ENCODE assay signal across 8 cellular contexts in the genomic region with DNA sequence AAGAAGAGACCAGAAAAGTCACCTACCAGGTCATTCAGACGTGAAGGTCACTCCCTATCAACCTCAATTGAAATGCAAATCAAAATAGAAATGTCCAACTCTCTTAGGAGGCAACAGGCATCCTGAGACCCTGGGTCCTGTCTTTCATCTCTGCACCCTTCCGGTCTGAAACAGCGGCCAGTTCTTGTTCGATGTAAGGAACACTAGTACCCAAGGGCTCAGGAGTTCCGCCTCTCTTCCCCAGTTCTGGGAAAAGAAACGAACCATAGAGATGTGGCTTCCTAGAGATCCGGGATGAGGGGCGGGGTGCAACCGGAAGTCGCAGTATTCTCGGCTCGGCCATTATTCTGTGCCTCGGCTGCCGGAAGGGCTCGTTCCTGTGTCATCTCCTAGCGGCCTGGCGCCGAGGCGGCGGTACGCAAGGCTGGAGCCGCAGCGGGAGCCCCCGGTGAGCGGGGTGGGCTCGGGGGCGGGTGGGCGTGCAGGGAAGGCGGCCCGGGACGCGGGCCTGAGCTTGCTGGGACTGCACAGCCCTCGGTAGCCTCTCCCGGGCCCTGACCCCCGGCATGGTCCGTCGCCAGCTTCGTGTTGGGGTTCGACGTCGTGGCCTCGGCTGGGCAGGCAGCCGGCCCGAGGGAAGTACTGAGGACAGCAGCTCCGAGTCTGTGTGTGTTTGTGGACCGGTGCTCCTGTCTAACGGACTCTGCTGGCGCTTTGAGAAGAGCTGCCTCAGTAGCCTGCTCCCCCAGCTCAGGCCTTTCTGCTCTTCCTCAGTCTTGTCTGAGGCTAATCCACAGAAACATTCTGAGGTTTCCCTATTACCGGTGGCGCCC. TPM values are rescaled to one million over a fixed set of nuclear protein-coding genes. Genes with fewer than 3 reads are reported as not detected.
A peak's percentile ranks its signal among the peaks of the same experiment; 100 is the strongest.
DNase-seq lines count a peak whose midpoint lies in the region; ATAC-seq and TF ChIP-seq lines count a peak whose summit lies in the region.

A gene (plus strand): TSS at position 341 of the 833 bp plus-strand sequence. CDS start 4,119 bp downstream, outside the sequence.

- H3K27me3 ChIP-seq in GM06990 (replicated peaks; ENCODE audit: control insufficient read depth, insufficient read depth, low read length) (no peaks in the 10 kb centered on the region), HCT116 (ENCODE audit: insufficient read depth, low read length) (no peaks in the 10 kb centered on the region), heart left ventricle (no peaks in the 10 kb centered on the region), trophoblast cell (ENCODE audit: insufficient read depth, low read length) (no peaks in the 10 kb centered on the region), transverse colon (no peaks in the 10 kb centered on the region)

- WGBS in heart left ventricle, 4 donors = 0 to 1% (median 1%) methylated on average over 24 to 50 of the region's 50 CpGs
- no CpG with 5 or more reads among the region's 50 CpGs for WGBS in trophoblast cell (ENCODE audit: extremely low coverage, insufficient coverage, insufficient read length)
- WGBS in transverse colon (ENCODE audit: low coverage in 1 of 2), 2 donors = 0% methylated on average over 42 of the region's 50 CpGs; no CpG with 5 or more reads in 1 of the 2 donors

- H3K4me1 ChIP-seq in HCT116 (ENCODE audit: control insufficient read depth in 1 of 2, insufficient read depth in 2 of 2, low read length in 2 of 2) (peaks cover 2 to 15% of the 10 kb centered on the region in 2 experiments; a peak in 3 of 4 replicates), heart left ventricle (peaks cover 0 to 41% (median 25%) of the 10 kb centered on the region in 12 donors), trophoblast cell (ENCODE audit: control insufficient read depth in 1 of 2, insufficient read depth in 2 of 2, low read length in 2 of 2) (no peaks in the 10 kb centered on the region), transverse colon (peaks cover 0 to 27% (median 15%) of the 10 kb centered on the region in 4 donors)

- in situ Hi-C loops in transverse colon (cut with MboI; ENCODE audit: low pct_ligation_motif_present in 1 of 4, low pct_unique_long_range_greater_than_20kb in 1 of 4, low sequenced_read_pairs in 3 of 4) = no loop called here

- H3K27ac ChIP-seq in HCT116 (ENCODE audit: low read depth, low read length) (peak within 1 kb of the TSS; percentile 66), heart left ventricle (peak within 1 kb of the TSS; percentile 75 to 97 (median 93)), trophoblast cell (ENCODE audit: low read depth, low read length) (peak within 1 kb of the TSS; percentile 68), transverse colon (peak within 1 kb of the TSS; percentile 82 to 92 (median 90))

- H3K9ac ChIP-seq in HCT116 (ENCODE audit: low read length) = peak within 1 kb of the TSS; percentile 74
- H3K9ac ChIP-seq in trophoblast cell (ENCODE audit: low read length) = peak within 1 kb of the TSS; percentile 67

- TF ChIP-seq EP300 in transverse colon (IDR thresholded peaks at IDR 0.05; ENCODE audit: low read depth) = no peak

- H3K4ac ChIP-seq in trophoblast cell (ENCODE audit: low read depth, low read length) = peak within 1 kb of the TSS; percentile 81

- no peak within 1 kb of the TSS for H3K23ac ChIP-seq in trophoblast cell (ENCODE audit: low read length)

- peak within 1 kb of the TSS; percentile 92 for H3K14ac ChIP-seq in trophoblast cell (ENCODE audit: low read length)

- H3K9me3 ChIP-seq in HCT116 (ENCODE audit: control insufficient read depth in 1 of 2, insufficient read depth in 1 of 2, low read depth in 1 of 2, low read length in 2 of 2) (no peaks in the 10 kb centered on the region), heart left ventricle (no peaks in the 10 kb centered on the region), trophoblast cell (ENCODE audit: insufficient read depth, low read depth, low read length) (peaks cover 2% of the 10 kb centered on the region), transverse colon (no peaks in the 10 kb centered on the region)

- peak within 1 kb of the TSS; percentile 95 for H4K8ac ChIP-seq in trophoblast cell (ENCODE audit: low read depth, low read length)

- intact Hi-C loops in HCT116 (cut with micrococcal nuclease) (loop anchor here (1.0 to 10.0 kb wide), 4 partner anchors 23 to 300 kb away; a partner anchor contains a TSS), heart left ventricle (cut with DNase I) (loop anchor here in 3 of 10 donors (1.0 to 10.0 kb wide), 5 partner anchors 87 to 300 kb away; a partner anchor contains a TSS), transverse colon (cut with DNase I; ENCODE audit: low total_unique reads) (no loop called here)

- H3K4me2 ChIP-seq in HCT116 (ENCODE audit: low read length) (peak within 1 kb of the TSS; percentile 89), trophoblast cell (ENCODE audit: low read length) (peak within 1 kb of the TSS; percentile 73)

- CTCF ChIA-PET in HCT116 (lab: Charles Lee) = no interaction called here

- peak within 1 kb of the TSS; percentile 76 for H3K4me3 ChIP-seq in GM06990 (replicated peaks; ENCODE audit: low read depth, low read length)
- peak within 1 kb of the TSS; percentile 87 to 90 for H3K4me3 ChIP-seq in HCT116 (replicated peaks in 1 of 2; ENCODE audit: low read depth in 1 of 2, low read length in 2 of 2)
- H3K4me3 ChIP-seq in heart left ventricle = peak within 1 kb of the TSS; percentile 70 to 96 (median 92)
- H3K4me3 ChIP-seq in trophoblast cell (ENCODE audit: low read depth, low read length) = peak within 1 kb of the TSS; percentile 87
- peak within 1 kb of the TSS; percentile 64 to 86 (median 72) for H3K4me3 ChIP-seq in transverse colon

- ATAC-seq in HCT116 (peak; percentile 96), heart left ventricle (peak; percentile 95 to 99 (median 98))

- peak within 1 kb of the TSS; percentile 87 for H2AK5ac ChIP-seq in trophoblast cell (ENCODE audit: low read length)

- peaks cover 6% of the 10 kb centered on the region for H3K79me1 ChIP-seq in trophoblast cell (ENCODE audit: low read length)

- H3K18ac ChIP-seq in trophoblast cell (ENCODE audit: low read length) = peak within 1 kb of the TSS; percentile 90

- no TSS peak for BruUV-seq in HCT116 (replicated peaks; lab: Mats Ljungman, UMichigan)

- RAD21 ChIA-PET in HCT116 (lab: Charles Lee; ENCODE audit: low non-redundant PET in 1 of 2, low total read pairs in 2 of 2, uncharacterized antibody in 2 of 2, unreplicated experiment in 2 of 2) = interaction anchor here in 1 of 2 experiments (0.6 kb wide), 1 partner anchor 1898 kb away, joined by 3 read pairs; no protein-coding TSS in a partner anchor

- H2AFZ ChIP-seq in HCT116 (ENCODE audit: low read depth, low read length, poor library complexity, severe bottlenecking) (peak within 1 kb of the TSS; percentile 91), trophoblast cell (ENCODE audit: insufficient read depth, low read length, poor library complexity) (peak within 1 kb of the TSS; percentile 96)

- TF ChIP-seq RAD21 in HCT116 (IDR thresholded peaks at IDR 0.05; ENCODE audit: low read depth) = no peak

- no peaks in the 10 kb centered on the region for H4K20me1 ChIP-seq in HCT116 (ENCODE audit: insufficient read depth)

- H3K79me2 ChIP-seq in HCT116 (ENCODE audit: insufficient read depth, low read length) (peaks cover 47% of the 10 kb centered on the region), trophoblast cell (ENCODE audit: control insufficient read depth, insufficient read depth, low read length, poor library complexity) (peaks cover 3% of the 10 kb centered on the region)

- POLR2A ChIA-PET in HCT116 (lab: Charles Lee) = interaction anchor here (1.1 to 1.2 kb wide), 2 partner anchors 9 to 24 kb away, joined by 3 to 5 read pairs; a partner anchor contains a TSS

- H2BK5ac ChIP-seq in trophoblast cell (ENCODE audit: low read depth, low read length, poor library complexity) = peak within 1 kb of the TSS; percentile 55

- H4K91ac ChIP-seq in trophoblast cell (ENCODE audit: low read depth, low read length) = peak within 1 kb of the TSS; percentile 76

- H3K9me2 ChIP-seq in HCT116 (ENCODE audit: insufficient read depth) = no peaks in the 10 kb centered on the region

- peak within 1 kb of the TSS; percentile 33 for H2BK120ac ChIP-seq in trophoblast cell (ENCODE audit: insufficient read depth, low read length, poor library complexity)

- peak within 1 kb of the TSS; percentile 97 for H4K12ac ChIP-seq in trophoblast cell (ENCODE audit: low read depth, low read length)

- no peak for TF ChIP-seq CTCF in GM06990 (IDR thresholded peaks at IDR 0.05; ENCODE audit: insufficient read depth, low read length, poor library complexity, severe bottlenecking)
- TF ChIP-seq CTCF in HCT116 (IDR thresholded peaks at IDR 0.05 in 2 of 3, conservative IDR thresholded peaks at IDR 0.05 in 1 of 3; ENCODE audit: borderline replicate concordance in 1 of 3, insufficient read depth in 1 of 3, low read depth in 2 of 3, low read length in 2 of 3) = no peak
- peak in 4 of 12 donors; percentile 11 to 52 (median 38) for TF ChIP-seq CTCF in heart left ventricle (IDR thresholded peaks at IDR 0.05)
- peak in 2 of 5 experiments; percentile 10 to 17 for TF ChIP-seq CTCF in transverse colon (IDR thresholded peaks at IDR 0.05)

- H3K36me3 ChIP-seq in GM06990 (ENCODE audit: control insufficient read depth, insufficient read depth, low read length) (peaks cover 2% of the 10 kb centered on the region), HCT116 (ENCODE audit: control insufficient read depth in 1 of 2, insufficient read depth in 2 of 2, low read length in 2 of 2) (peaks cover 0 to 9% of the 10 kb centered on the region in 2 experiments; a peak in 1 of 4 replicates), heart left ventricle (peaks cover 0 to 14% (median 9%) of the 10 kb centered on the region in 9 donors), trophoblast cell (ENCODE audit: control insufficient read depth in 1 of 2, insufficient read depth in 2 of 2, low read length in 2 of 2) (peaks cover 6 to 7% of the 10 kb centered on the region in 2 experiments), transverse colon (peaks cover 0 to 10% (median 0%) of the 10 kb centered on the region in 4 donors)

- TF ChIP-seq POLR2A in HCT116 (IDR thresholded peaks at IDR 0.05; ENCODE audit: borderline replicate concordance, extremely low read depth, insufficient read depth, insufficient read length) (peak; percentile 78), heart left ventricle (IDR thresholded peaks at IDR 0.05) (peak in 1 of 2 donors; percentile 43), transverse colon (IDR thresholded peaks at IDR 0.05) (peak; percentile 52)

- H2BK12ac ChIP-seq in trophoblast cell (ENCODE audit: low read length) = peak within 1 kb of the TSS; percentile 38

- DNase-seq in GM06990 (ENCODE audit: extremely low read depth, insufficient read length) (peak; percentile 73), HCT116 (ENCODE audit: low read depth, low spot score) (peak; percentile 90), NAMALWA (ENCODE audit: low spot score) (peak; percentile 66), SKM-1 treated with dmso at 0.1 percent for 144 hours (lab: John Stamatoyannopoulos, UW; ENCODE audit: unreplicated experiment) (peak; percentile 64), heart left ventricle (peak; percentile 89 to 93 (median 90)), trophoblast cell (peak; percentile 31 to 48), transverse colon (peak; percentile 87)
- peak; percentile 12 for DNase-seq in activated naive CD8-positive, alpha-beta T cell treated with anti-CD3 and anti-CD28 coated beads, Interleukin-2, amount 50 U/mL, for 16 hours (ENCODE audit: low read depth, low spot score)

RNA-seq across cellular contexts. Expression of the gene that starts here (rescaled TPM):
- total RNA-seq in HCT116 (2021; ENCODE audit: unreplicated experiment) = 16.5 TPM
- 6.1 and 8.2 TPM in 2 replicates for polyA plus RNA-seq in HCT116 (2012)
- total RNA-seq in heart left ventricle = 10 to 100 TPM in 8 of 9 donors, 1 to 10 TPM in 1; 7.8 to 16.4 (median 11.9) TPM
- polyA plus RNA-seq in heart left ventricle = 1 to 10 TPM; 6.6 to 7.7 TPM
- 12.3 and 13.1 TPM in 2 replicates for polyA plus RNA-seq in trophoblast cell (2013)
- total RNA-seq in transverse colon = 10 to 100 TPM in 3 of 4 donors, 1 to 10 TPM in 1; 8.2 to 19.8 (median 12.4) TPM

Comparison
In these comparisons a context has a peak if more than half of its experiments do, and no peak if none do; other contexts are left out.
1. Peak in every context shown above with its lines: DNase-seq, ATAC-seq, H3K4me3 ChIP-seq and H3K27ac ChIP-seq.
2. DNase-seq: peak in every context shown above with its lines; median percentile 90 in HCT116; 90 in heart left ventricle; 87 in transverse colon; 73 in GM06990; 66 in NAMALWA; 64 in SKM-1 treated with dmso at 0.1 percent for 144 hours; 40 in trophoblast cell; 12 in activated naive CD8-positive, alpha-beta T cell treated with anti-CD3 and anti-CD28 coated beads, Interleukin-2, amount 50 U/mL, for 16 hours.